Comparison of ENCODE assay signal across 10 cellular contexts in the genomic region with DNA sequence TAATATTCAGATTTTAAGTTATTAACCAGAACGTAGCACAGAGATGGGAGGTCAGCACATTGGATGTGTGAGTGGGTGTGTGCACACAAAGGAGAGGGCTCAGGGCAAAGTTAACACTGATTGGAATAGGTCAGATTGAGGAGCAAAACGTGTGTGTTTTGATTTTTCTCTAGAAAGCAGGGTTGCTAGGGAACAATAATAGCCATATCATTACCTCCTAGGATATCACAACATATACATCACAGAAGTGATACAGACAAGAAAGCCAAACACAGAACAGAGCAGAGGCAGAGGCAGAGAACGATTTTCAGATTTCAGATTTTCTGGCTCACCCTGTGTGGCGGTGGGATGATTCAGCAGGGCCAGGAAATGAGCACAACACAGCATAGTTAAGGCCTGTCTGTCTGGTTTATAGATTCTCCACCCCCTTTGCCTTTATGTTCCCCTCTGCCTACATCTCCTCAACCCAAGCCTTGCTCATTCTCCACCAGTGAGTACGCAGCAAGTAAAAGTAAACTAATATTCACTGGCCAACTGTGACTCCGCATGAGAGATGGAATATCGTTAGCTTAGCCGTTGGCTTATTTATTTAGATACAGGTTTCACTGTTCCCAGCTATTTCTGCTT.
DNase-seq lines count a peak whose midpoint lies in the region; ATAC-seq, FAIRE-seq and TF ChIP-seq lines count a peak whose summit lies in the region.
"Had no signal": no experiment of that assay in that cellular context is flagged by ENCODE, and none has a peak within 500 bp of the region (broad histone marks: within the 10 kb centered on the region; RNA-seq: fewer than 3 reads in every experiment).

No MANE protein-coding gene starts in this region.

- H3K4me3 Mint-ChIP-seq in Calu3 (ENCODE audit: low read depth, unreplicated experiment), result peak overlapping the region; percentile 57
- H3K4me3 Mint-ChIP-seq: neural crest cell had no signal

- ATAC-seq in GM19397 (IDR thresholded peaks at IDR 0.05; ENCODE audit: unreplicated experiment) (no peak), HG03469 (IDR thresholded peaks at IDR 0.05; ENCODE audit: unreplicated experiment) (no peak)

- DNase-seq in Calu3 (peak; percentile 38), LHCN-M2 (ENCODE audit: low read depth) (peak; percentile 78), cardiac fibroblast (ENCODE audit: low read depth in 2 of 2) (peak; percentile 87 to 90), non-pigmented ciliary epithelial cell (ENCODE audit: low read depth) (peak; percentile 98), GM12891 (ENCODE audit: insufficient read length, low spot score) (no peak), AML-193 (lab: John Stamatoyannopoulos, UW) (no peak)
- DNase-seq: GOT3 had no signal

- H3K27me3 Mint-ChIP-seq in Calu3 (ENCODE audit: unreplicated experiment), result no peaks in the 10 kb centered on the region

- BruUV-seq in Calu3 (replicated peaks; lab: Mats Ljungman, UMichigan), result no TSS peak

- no peak for TF ChIP-seq CTCF in Calu3 (IDR thresholded peaks at IDR 0.05; ENCODE audit: unreplicated experiment)
- TF ChIP-seq CTCF in cardiac fibroblast (IDR thresholded peaks at IDR 0.05; ENCODE audit: low read depth, low read length), result no peak

- peak overlapping the region; percentile 87 for H3K27ac Mint-ChIP-seq in Calu3 (ENCODE audit: unreplicated experiment)

- peaks cover 9% of the 10 kb centered on the region for H3K36me3 Mint-ChIP-seq in Calu3 (ENCODE audit: insufficient read depth, unreplicated experiment)

- peaks cover 59% of the 10 kb centered on the region for H3K4me1 Mint-ChIP-seq in Calu3 (ENCODE audit: low read depth, unreplicated experiment)

- CTCF ChIA-PET in Calu3 (lab: Charles Lee), result no interaction called here

- intact Hi-C loops in Calu3 (cut with micrococcal nuclease; ENCODE audit: unreplicated experiment), result no loop called here

- no peak for FAIRE-seq in GM12891 (lab: Jason Lieb, UNC)

- no peak for TF ChIP-seq POLR2A in GM12891 (IDR thresholded peaks at IDR 0.05; ENCODE audit: low read depth, low read length)

- H3K9me3 Mint-ChIP-seq in Calu3 (ENCODE audit: low read depth, unreplicated experiment), result no peaks in the 10 kb centered on the region

- no peak overlapping the region for H3K4me3 ChIP-seq in cardiac fibroblast (replicated peaks in 1 of 2; ENCODE audit: low read depth in 2 of 2, low read length in 2 of 2)

TF ChIP-seq in GM12891, 5 proteins besides CTCF, POLR2A, EP300 and RAD21:
- no peak for TF ChIP-seq TAF1 (IDR thresholded peaks at IDR 0.05; ENCODE audit: low read depth, low read length)
- no peak for TF ChIP-seq PAX5 (IDR thresholded peaks at IDR 0.05; ENCODE audit: insufficient read depth, low read length, severe bottlenecking)
- TF ChIP-seq POU2F2 (IDR thresholded peaks at IDR 0.05; ENCODE audit: low read depth, low read length), result no peak
- TF ChIP-seq SPI1 (IDR thresholded peaks at IDR 0.05; ENCODE audit: low read depth, low read length), result no peak
- no peak for TF ChIP-seq POLR2AphosphoS5 (IDR thresholded peaks at IDR 0.05; ENCODE audit: low read depth, low read length)

Comparison
In these comparisons a context has a peak if more than half of its experiments do, and no peak if none do; other contexts are left out.
1. DNase-seq: peak in Calu3 (single experiment), LHCN-M2 (single experiment), cardiac fibroblast (2 of 2) and non-pigmented ciliary epithelial cell (single experiment); none in GM12891 (single experiment) and AML-193 (0 of 2).